17 cellular contexts compared by ENCODE assay signal in the genomic region with DNA sequence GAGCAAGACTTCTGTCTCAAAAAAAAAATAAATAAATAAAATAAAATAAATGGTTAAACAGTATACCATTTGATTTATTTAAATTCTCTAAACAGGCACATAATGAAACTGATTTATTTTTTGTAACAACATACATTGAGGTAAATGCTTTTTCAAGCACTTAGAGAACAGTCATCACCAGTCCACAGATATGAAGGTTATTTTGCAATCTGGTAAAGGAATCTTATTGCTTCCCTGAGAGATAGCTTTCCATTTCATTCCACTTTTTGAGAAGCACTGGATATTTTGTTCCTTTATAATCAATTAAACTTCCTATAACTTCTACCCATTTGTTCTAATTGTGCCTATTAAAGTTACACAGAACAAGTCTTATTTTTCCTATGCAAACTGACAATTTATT.
"Had no signal": no experiment of that assay in that cellular context is flagged by ENCODE, and none has a peak within 500 bp of the region (broad histone marks: within the 10 kb centered on the region; RNA-seq: fewer than 3 reads in every experiment).

No MANE protein-coding gene starts in this region.

- H3K36me3 ChIP-seq: esophagus squamous epithelium, heart left ventricle, right atrium auricular region, tibial artery had no signal

- H3K4me3 Mint-ChIP-seq: activated CD4-positive, alpha-beta T cell treated with anti-CD3 and anti-CD28 coated beads for 36 hours; immature natural killer cell; natural killer cell treated with Interleukin-12 subunit alpha and Interleukin-12 subunit beta and Interleukin-15 and Interleukin-18, amount 100 ng/mL, for 72 hours had no signal

- H3K27ac ChIP-seq: esophagus squamous epithelium, heart left ventricle, right atrium auricular region, tibial artery had no signal

- H3K27me3 Mint-ChIP-seq: activated CD4-positive, alpha-beta T cell treated with anti-CD3 and anti-CD28 coated beads for 36 hours; natural killer cell treated with Interleukin-12 subunit alpha and Interleukin-12 subunit beta and Interleukin-15 and Interleukin-18, amount 100 ng/mL, for 72 hours; progenitor cell of endocrine pancreas had no signal

- H3K9me3 Mint-ChIP-seq: immature natural killer cell; natural killer cell treated with Interleukin-12 subunit alpha and Interleukin-12 subunit beta and Interleukin-15 and Interleukin-18, amount 100 ng/mL, for 72 hours had no signal

- DNase-seq: activated CD4-positive, alpha-beta T cell treated with anti-CD3 and anti-CD28 coated beads for 36 hours; activated naive CD4-positive, alpha-beta T cell treated with anti-CD3 and anti-CD28 coated beads, Interleukin-2, amount 50 U/mL, for 16 hours; amniotic stem cell; cortex of kidney; effector CD4-positive, alpha-beta T cell; esophagus squamous epithelium; heart left ventricle; immature natural killer cell; mesendoderm; occipital lobe; stimulated activated CD4-positive, alpha-beta T cell treated with anti-CD3 and anti-CD28 coated beads, Interleukin-4, amount 100 ng/mL, for 1 hour; stimulated activated naive CD4-positive, alpha-beta T cell; T-helper 1 cell; tibial artery had no signal

- H3K27me3 ChIP-seq: esophagus squamous epithelium, heart left ventricle, right atrium auricular region, tibial artery had no signal

- H3K36me3 Mint-ChIP-seq: immature natural killer cell; natural killer cell treated with Interleukin-12 subunit alpha and Interleukin-12 subunit beta and Interleukin-15 and Interleukin-18, amount 100 ng/mL, for 72 hours had no signal

- H3K27ac Mint-ChIP-seq: activated CD4-positive, alpha-beta T cell treated with anti-CD3 and anti-CD28 coated beads for 36 hours; immature natural killer cell; natural killer cell treated with Interleukin-12 subunit alpha and Interleukin-12 subunit beta and Interleukin-15 and Interleukin-18, amount 100 ng/mL, for 72 hours; progenitor cell of endocrine pancreas had no signal

- H3K9me3 ChIP-seq: esophagus squamous epithelium, heart left ventricle, right atrium auricular region, tibial artery had no signal

- H3K4me3 ChIP-seq: esophagus squamous epithelium, heart left ventricle, right atrium auricular region, tibial artery had no signal

- ATAC-seq: activated CD4-positive, alpha-beta T cell treated with anti-CD3 and anti-CD28 coated beads for 36 hours; heart left ventricle; natural killer cell treated with Interleukin-12 subunit alpha and Interleukin-12 subunit beta and Interleukin-15 and Interleukin-18, amount 100 ng/mL, for 72 hours had no signal
